ENCODE assay signal across 11 cellular contexts in genomic region chr1:167501513-167502191, GRCh38. TPM values are rescaled to one million over a fixed set of nuclear protein-coding genes. Genes with fewer than 3 reads are reported as not detected.
DNase-seq lines count a peak whose midpoint lies in the region; TF ChIP-seq lines count a peak whose summit lies in the region.
"Had no signal": no experiment of that assay in that cellular context is flagged by ENCODE, and none has a peak within 500 bp of the region (broad histone marks: within the 10 kb centered on the region; RNA-seq: fewer than 3 reads in every experiment).

No MANE protein-coding gene starts in this region.

- H3K4me3 ChIP-seq in MM.1S (ENCODE audit: low read length) = no peak overlapping the region

- H3F3A ChIP-seq in MM.1S (ENCODE audit: insufficient read depth, low read length) = peaks cover 18% of the 10 kb centered on the region

- peak overlapping the region; percentile 95 to 100 (median 98) for H3K27ac Mint-ChIP-seq in immature natural killer cell
- H3K27ac Mint-ChIP-seq: naive B cell had no signal

- H3K36me3 ChIP-seq in MM.1S (replicated peaks; ENCODE audit: insufficient read depth, low read length) = no peaks in the 10 kb centered on the region

- no peak overlapping the region for H2AFZ ChIP-seq in MM.1S (ENCODE audit: low read length)

- H3K4me1 Mint-ChIP-seq in immature natural killer cell = peaks cover 100% of the 10 kb centered on the region in 2 donors

- H3K27me3 Mint-ChIP-seq in immature natural killer cell (ENCODE audit: low read depth in 3 of 3) = peaks cover 10 to 69% (median 62%) of the 10 kb centered on the region in 3 donors

- peaks cover 22% of the 10 kb centered on the region for H3K4me1 ChIP-seq in MM.1S (ENCODE audit: low read length)

- H3K4me3 Mint-ChIP-seq in immature natural killer cell = peak overlapping the region; percentile 55 to 91 (median 85)

- peak; percentile 48 to 56 for DNase-seq in stimulated activated CD4-positive, alpha-beta T cell treated with anti-CD3 and anti-CD28 coated beads, Interleukin-12 subunit alpha, Interleukin-12 subunit beta, amount 100 ng/mL, for 24 hours (ENCODE audit: low read depth in 2 of 2)
- DNase-seq in stimulated activated CD4-positive, alpha-beta T cell treated with anti-CD3 and anti-CD28 coated beads, Interleukin-2, amount 100 ng/mL, for 48 hours = no peak
- peak; percentile 67 for DNase-seq in activated CD8-positive, alpha-beta memory T cell treated with anti-CD3 and anti-CD28 coated beads, Interleukin-2, amount 50 U/mL, for 48 hours
- peak in 2 of 3 donors; percentile 12 to 20 for DNase-seq in immature natural killer cell
- DNase-seq in putamen (ENCODE audit: low spot score) = no peak
- DNase-seq in retina = no peak
- DNase-seq in MM.1S = no peak
- DNase-seq in cardiac septum (ENCODE audit: low spot score) = no peak
- DNase-seq: central memory CD4-positive, alpha-beta T cell; kidney; naive B cell had no signal

- no peaks in the 10 kb centered on the region for H3K9me3 ChIP-seq in MM.1S (replicated peaks; ENCODE audit: insufficient read depth, low read length)

- H3K4me2 ChIP-seq in MM.1S (ENCODE audit: low read depth, low read length) = no peak overlapping the region

- intact Hi-C loops in cardiac septum (cut with DNase I) = no loop called here

- H3K9me3 Mint-ChIP-seq in immature natural killer cell = no peaks in the 10 kb centered on the region

- TF ChIP-seq CTCF in MM.1S (IDR thresholded peaks at IDR 0.05; ENCODE audit: low read length) = no peak

- no peaks in the 10 kb centered on the region for H4K20me1 ChIP-seq in MM.1S (ENCODE audit: insufficient read depth, low read length)

- H3K27me3 ChIP-seq in MM.1S (replicated peaks; ENCODE audit: insufficient read depth, low read length) = no peaks in the 10 kb centered on the region

- H3K27ac ChIP-seq in MM.1S (ENCODE audit: low read length) = no peak overlapping the region

- peaks cover 52 to 70% (median 60%) of the 10 kb centered on the region in 3 donors for H3K36me3 Mint-ChIP-seq in immature natural killer cell

- no peaks in the 10 kb centered on the region for H3K9me2 ChIP-seq in MM.1S (replicated peaks; ENCODE audit: insufficient read depth, low read length)

- no peak overlapping the region for H3K9ac ChIP-seq in MM.1S (ENCODE audit: low read length)

- H3K79me2 ChIP-seq in MM.1S (ENCODE audit: low read length) = no peaks in the 10 kb centered on the region

RNA-seq across cellular contexts. Expression of gene CD247, which starts 16.7 kb away (rescaled TPM):
- polyA plus RNA-seq in immature natural killer cell = 1,000 to 10,000 TPM; 1,122 to 1,466 (median 1,335) TPM
- total RNA-seq in cardiac septum = 0.57 TPM

RNA-seq across cellular contexts. Expression of gene CREG1, which starts 51.9 kb away (rescaled TPM):
- 10 to 100 TPM; 12.4 to 18.0 (median 14.7) TPM for polyA plus RNA-seq in immature natural killer cell
- 60.1 TPM for total RNA-seq in cardiac septum

Comparison
In these comparisons a context has a peak if more than half of its experiments do, and no peak if none do; other contexts are left out.
1. DNase-seq: peak in stimulated activated CD4-positive, alpha-beta T cell treated with anti-CD3 and anti-CD28 coated beads, Interleukin-12 subunit alpha, Interleukin-12 subunit beta, amount 100 ng/mL, for 24 hours (2 of 2), activated CD8-positive, alpha-beta memory T cell treated with anti-CD3 and anti-CD28 coated beads, Interleukin-2, amount 50 U/mL, for 48 hours (single experiment) and immature natural killer cell (2 of 3); none in stimulated activated CD4-positive, alpha-beta T cell treated with anti-CD3 and anti-CD28 coated beads, Interleukin-2, amount 100 ng/mL, for 48 hours (0 of 2), putamen (single experiment), retina (single experiment), MM.1S (single experiment) and cardiac septum (single experiment).